11 cellular contexts compared by ENCODE assay signal in the genomic region with DNA sequence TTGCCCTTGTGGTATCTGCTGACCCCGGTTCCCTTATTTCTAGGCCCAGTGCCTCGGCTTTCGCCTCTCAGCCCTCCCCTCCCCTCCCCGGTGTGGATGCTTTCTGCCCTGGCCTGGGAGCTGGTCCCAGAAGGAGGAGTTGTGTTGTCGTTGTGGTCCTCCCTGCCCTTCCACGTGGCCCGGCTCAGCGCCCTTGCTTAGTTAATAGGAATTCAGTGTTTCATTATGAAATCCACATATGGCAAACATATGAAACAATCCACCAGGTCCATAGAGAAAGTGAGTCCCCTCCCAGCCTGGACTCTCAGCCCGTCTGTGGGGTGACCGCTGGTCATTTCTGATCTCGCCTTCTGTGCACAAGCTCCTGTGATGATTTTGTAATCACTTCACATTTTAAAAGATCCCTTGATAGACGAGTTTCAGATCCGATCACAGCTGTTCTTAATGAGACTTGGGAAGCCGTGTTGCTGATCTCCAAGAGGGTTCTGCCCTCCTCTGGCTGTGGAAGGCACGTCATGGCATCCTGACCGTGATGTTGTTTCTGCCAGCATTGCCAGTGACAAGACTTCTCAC.
DNase-seq lines count a peak whose midpoint lies in the region; FAIRE-seq lines count a peak whose summit lies in the region.
"Had no signal": no experiment of that assay in that cellular context is flagged by ENCODE, and none has a peak within 500 bp of the region (broad histone marks: within the 10 kb centered on the region; RNA-seq: fewer than 3 reads in every experiment).

No MANE protein-coding gene starts in this region.

- peak overlapping the region; percentile 40 for H3K18ac ChIP-seq in neuronal stem cell (ENCODE audit: low read length)

- no peak overlapping the region for H3K4ac ChIP-seq in neuronal stem cell (ENCODE audit: low read length)

- peaks cover 4 to 6% of the 10 kb centered on the region in 2 donors for H3K36me3 ChIP-seq in neuronal stem cell (replicated peaks in 1 of 2; ENCODE audit: control insufficient read depth in 2 of 2, insufficient read depth in 2 of 2, low read length in 2 of 2)

- no peak overlapping the region for H2AK5ac ChIP-seq in neuronal stem cell (ENCODE audit: low read depth, low read length)

- no peaks in the 10 kb centered on the region for H3K79me1 ChIP-seq in neuronal stem cell (ENCODE audit: low read depth, low read length)

- no peak overlapping the region for H2BK5ac ChIP-seq in neuronal stem cell (ENCODE audit: low read length)

- no peak overlapping the region for H3K27ac ChIP-seq in neuronal stem cell (replicated peaks; ENCODE audit: low read length)
- H3K27ac ChIP-seq: C4-2B, upper lobe of right lung had no signal

- no peaks in the 10 kb centered on the region for H3K9me3 ChIP-seq in neuronal stem cell (replicated peaks in 1 of 2; ENCODE audit: control insufficient read depth in 2 of 2, insufficient read depth in 1 of 2, low read depth in 1 of 2, low read length in 2 of 2)
- H3K9me3 ChIP-seq: upper lobe of right lung had no signal

- H4K8ac ChIP-seq in neuronal stem cell (ENCODE audit: low read depth, low read length) = no peak overlapping the region

- H2BK120ac ChIP-seq in neuronal stem cell (ENCODE audit: low read depth, low read length) = no peak overlapping the region

- DNase-seq in ACHN = peak; percentile 19
- DNase-seq in RPMI7951 (ENCODE audit: low read depth) = peak; percentile 8
- DNase-seq in fibroblast of the conjunctiva (ENCODE audit: low read depth) = peak; percentile 80
- no peak for DNase-seq in neuronal stem cell (ENCODE audit: low spot score)
- DNase-seq in effector CD8-positive, alpha-beta T cell (lab: John Stamatoyannopoulos, UW) = no peak
- DNase-seq in NCI-H2196 treated with DMSO at 0.1 percent for 48 hours (lab: John Stamatoyannopoulos, UW; ENCODE audit: unreplicated experiment) = no peak
- no peak for DNase-seq in RCC 7860 (ENCODE audit: low spot score)
- no peak for DNase-seq in H4 (ENCODE audit: low spot score)
- DNase-seq: central memory CD4-positive, alpha-beta T cell; upper lobe of right lung had no signal

- peak overlapping the region; percentile 39 for H3K9ac ChIP-seq in neuronal stem cell (ENCODE audit: low read depth, low read length, poor library complexity)

- no peak for FAIRE-seq in RCC 7860 (lab: Jason Lieb, UNC)

- H3K4me2 ChIP-seq in neuronal stem cell (ENCODE audit: insufficient read depth, low read length, poor library complexity, severe bottlenecking) = no peak overlapping the region

- no peak overlapping the region for H2BK12ac ChIP-seq in neuronal stem cell (ENCODE audit: low read length)

- H3K27me3 ChIP-seq in neuronal stem cell (ENCODE audit: control insufficient read depth in 3 of 3, insufficient read depth in 3 of 3, low read depth in 1 of 3, low read length in 3 of 3) = no peaks in the 10 kb centered on the region
- H3K27me3 ChIP-seq: upper lobe of right lung had no signal

- peaks cover 0 to 9% of the 10 kb centered on the region in 2 donors for H3K4me1 ChIP-seq in neuronal stem cell (ENCODE audit: control insufficient read depth in 2 of 2, insufficient read depth in 1 of 2, low read depth in 1 of 2, low read length in 2 of 2)

- in situ Hi-C loops in ACHN (cut with HindIII; ENCODE audit: low pct_ligation_motif_present, low pct_unique_long_range_greater_than_20kb, low sequenced_read_pairs) = no loop called here

- no peak overlapping the region for H2BK15ac ChIP-seq in neuronal stem cell (ENCODE audit: low read length)

- H4K91ac ChIP-seq in neuronal stem cell (ENCODE audit: low read depth, low read length, poor library complexity) = no peak overlapping the region

- H3K23ac ChIP-seq in neuronal stem cell (ENCODE audit: low read depth, low read length, poor library complexity) = no peak overlapping the region

- H3K4me3 ChIP-seq in neuronal stem cell (ENCODE audit: low read length in 2 of 2) = no peak overlapping the region
- H3K4me3 ChIP-seq: upper lobe of right lung had no signal

- no CpG with 5 or more reads among the region's 16 CpGs for WGBS in neuronal stem cell (ENCODE audit: extremely low coverage in 2 of 2, insufficient read length in 2 of 2, insufficient replicate concordance in 1 of 2), 2 donors

- no peak overlapping the region for H2AFZ ChIP-seq in neuronal stem cell (ENCODE audit: low read length)

- H3K14ac ChIP-seq in neuronal stem cell (ENCODE audit: low read length) = no peak overlapping the region

Comparison
In these comparisons a context has a peak if more than half of its experiments do, and no peak if none do; other contexts are left out.
1. DNase-seq: peak in ACHN (single experiment), RPMI7951 (single experiment) and fibroblast of the conjunctiva (single experiment); none in neuronal stem cell (single experiment), effector CD8-positive, alpha-beta T cell (single experiment), NCI-H2196 treated with DMSO at 0.1 percent for 48 hours (single experiment), RCC 7860 (single experiment) and H4 (single experiment).